23 cellular contexts compared by ENCODE assay signal in the genomic region with DNA sequence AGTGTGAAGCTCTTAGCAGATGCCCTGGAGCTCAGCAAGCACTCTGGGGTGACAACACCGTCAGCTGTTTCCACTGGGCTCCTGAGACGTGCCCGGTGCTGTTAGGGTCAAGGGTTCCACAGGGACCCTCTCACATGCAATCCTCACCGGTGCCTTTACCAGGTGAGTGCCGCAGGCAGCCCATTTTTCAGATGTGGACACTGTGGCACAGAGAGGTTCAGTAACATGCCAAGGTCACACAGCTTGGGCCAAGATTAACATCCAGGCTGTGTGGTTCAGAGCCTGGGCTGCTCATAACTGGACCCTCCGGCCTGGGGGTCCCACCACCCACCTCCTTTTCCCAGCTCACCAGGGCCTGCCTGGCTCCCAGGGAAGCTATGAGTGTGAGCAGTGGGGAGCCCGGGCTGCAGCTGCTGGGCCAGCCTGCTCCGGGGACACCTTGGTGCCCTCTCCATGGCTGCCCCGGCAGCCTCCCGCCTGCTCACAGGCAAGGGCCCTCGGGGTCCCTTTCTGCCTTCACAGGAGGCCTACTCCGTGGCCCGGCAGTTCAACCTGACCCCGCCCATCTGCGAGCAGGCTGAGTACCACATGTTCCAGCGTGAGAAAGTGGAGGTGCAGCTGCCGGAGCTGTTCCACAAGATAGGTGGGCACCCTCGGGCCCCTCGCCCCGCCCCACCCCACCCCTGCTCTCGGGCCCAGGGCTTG.
"Had no signal": no experiment of that assay in that cellular context is flagged by ENCODE, and none has a peak within 500 bp of the region (broad histone marks: within the 10 kb centered on the region; RNA-seq: fewer than 3 reads in every experiment).

No MANE protein-coding gene starts in this region.

- H3K27ac Mint-ChIP-seq: activated CD8-positive, alpha-beta memory T cell treated with anti-CD3 and anti-CD28 coated beads, Interleukin-2, amount 10 ng/mL, durations not matched to agents 7 days and 5 days; brain; nephron; T-helper 1 cell treated with Interleukin-12 subunit alpha and Interleukin-12 subunit beta and Interleukin-4 antibody, amounts not matched to agents 30 μg/mL and 1 μg/mL, for 36 hours; WTC11 had no signal

- H3K4me3 ChIP-seq: pancreas, smooth muscle cell, upper lobe of left lung had no signal

- H3K27ac ChIP-seq: pancreas, upper lobe of left lung had no signal

- DNase-seq: activated CD4-positive, alpha-beta T cell treated with anti-CD3 and anti-CD28 coated beads, Interleukin-2, amount 50 U/mL, for 48 hours; activated CD8-positive, alpha-beta memory T cell treated with anti-CD3 and anti-CD28 coated beads, Interleukin-2, amount 10 ng/mL, durations not matched to agents 7 days and 5 days; activated effector memory CD4-positive, alpha-beta T cell treated with anti-CD3 and anti-CD28 coated beads, Interleukin-2, amount 50 U/mL, for 16 hours; activated naive CD4-positive, alpha-beta T cell treated with anti-CD3 and anti-CD28 coated beads, Interleukin-2, amount 10 ng/mL, durations not matched to agents 7 days and 5 days; activated T-cell treated with anti-CD3 and anti-CD28 coated beads for 4 hours; anterior cingulate cortex; caudate nucleus; effector memory CD4-positive, alpha-beta T cell; foreskin melanocyte; hippocampal formation; mesenchymal stem cell; stimulated activated CD4-positive, alpha-beta T cell treated with anti-CD3 and anti-CD28 coated beads, Interleukin-2, amount 100 ng/mL, for 48 hours; stimulated activated CD8-positive, alpha-beta memory T cell treated with anti-CD3 and anti-CD28 coated beads, Interleukin-4, amount 100 ng/mL, for 48 hours; stimulated activated naive CD4-positive, alpha-beta T cell treated with Interleukin-2 at 50 U/mL for 16 hours; T1000 had no signal

- H3K4me2 ChIP-seq: smooth muscle cell had no signal

- ATAC-seq: activated CD8-positive, alpha-beta memory T cell treated with anti-CD3 and anti-CD28 coated beads, Interleukin-2, amount 10 ng/mL, durations not matched to agents 7 days and 5 days; pancreas; sciatic nerve had no signal

- H3K4me1 ChIP-seq: pancreas, upper lobe of left lung had no signal

- H3K4me1 Mint-ChIP-seq: activated CD8-positive, alpha-beta memory T cell treated with anti-CD3 and anti-CD28 coated beads, Interleukin-2, amount 10 ng/mL, durations not matched to agents 7 days and 5 days; activated naive CD4-positive, alpha-beta T cell treated with anti-CD3 and anti-CD28 coated beads, Interleukin-2, amount 10 ng/mL, durations not matched to agents 7 days and 5 days; WTC11 had no signal

- H3K27me3 ChIP-seq: pancreas, upper lobe of left lung had no signal

- FAIRE-seq: pancreas had no signal

- H3K9me3 Mint-ChIP-seq: activated naive CD4-positive, alpha-beta T cell treated with anti-CD3 and anti-CD28 coated beads, Interleukin-2, amount 10 ng/mL, durations not matched to agents 7 days and 5 days; brain; nephron; T-helper 1 cell treated with Interleukin-12 subunit alpha and Interleukin-12 subunit beta and Interleukin-4 antibody, amounts not matched to agents 30 μg/mL and 1 μg/mL, for 36 hours; WTC11 had no signal

- H3K4me3 Mint-ChIP-seq: activated CD8-positive, alpha-beta memory T cell treated with anti-CD3 and anti-CD28 coated beads, Interleukin-2, amount 10 ng/mL, durations not matched to agents 7 days and 5 days; activated naive CD4-positive, alpha-beta T cell treated with anti-CD3 and anti-CD28 coated beads, Interleukin-2, amount 10 ng/mL, durations not matched to agents 7 days and 5 days; brain; nephron; T-helper 1 cell treated with Interleukin-12 subunit alpha and Interleukin-12 subunit beta and Interleukin-4 antibody, amounts not matched to agents 30 μg/mL and 1 μg/mL, for 36 hours; WTC11 had no signal

- H3K36me3 Mint-ChIP-seq: brain, WTC11 had no signal

- H3K36me3 ChIP-seq: pancreas had no signal

- H3K9me3 ChIP-seq: pancreas, upper lobe of left lung had no signal

- H3K27me3 Mint-ChIP-seq: activated CD8-positive, alpha-beta memory T cell treated with anti-CD3 and anti-CD28 coated beads, Interleukin-2, amount 10 ng/mL, durations not matched to agents 7 days and 5 days; activated naive CD4-positive, alpha-beta T cell treated with anti-CD3 and anti-CD28 coated beads, Interleukin-2, amount 10 ng/mL, durations not matched to agents 7 days and 5 days had no signal
